In genomic region chr1:62084304-62084905, GRCh38 we compare ENCODE assay signal across 26 cellular contexts.
DNase-seq lines count a peak whose midpoint lies in the region; ATAC-seq, FAIRE-seq and TF ChIP-seq lines count a peak whose summit lies in the region.
"Had no signal": no experiment of that assay in that cellular context is flagged by ENCODE, and none has a peak within 500 bp of the region (broad histone marks: within the 10 kb centered on the region; RNA-seq: fewer than 3 reads in every experiment).

No MANE protein-coding gene starts in this region.

- H3K27me3 Mint-ChIP-seq in neural crest cell (ENCODE audit: low read depth): no peaks in the 10 kb centered on the region
- H3K27me3 Mint-ChIP-seq in activated CD4-positive, alpha-beta memory T cell treated with anti-CD3 and anti-CD28 coated beads for 36 hours: no peaks in the 10 kb centered on the region
- H3K27me3 Mint-ChIP-seq: activated CD4-positive, alpha-beta T cell treated with anti-CD3 and anti-CD28 coated beads, Interleukin-2, amount 10 ng/mL, durations not matched to agents 24 days and 14 days; activated naive CD8-positive, alpha-beta T cell treated with anti-CD3 and anti-CD28 coated beads for 36 hours; stimulated activated memory B cell treated with anti-CD40 and anti-IgM and Interleukin-4, amounts not matched to agents 10 μg/mL and 1 μg/mL and 100 μg/mL, for 72 hours; T-cell had no signal

- in situ Hi-C loops in K562 (cut with MboI): no loop called here

- CTCF ChIA-PET in K562 (lab: Yijun Ruan, JAX; ENCODE audit: low intra/inter-chr PET ratio): no interaction called here
- CTCF ChIA-PET in activated CD4-positive, alpha-beta memory T cell treated with anti-CD3 and anti-CD28 coated beads for 36 hours (lab: Charles Lee): interaction anchor here (0.7 to 3.0 kb wide), 9 partner anchors 10 to 59 kb away, joined by 3 to 38 read pairs (median 5); no protein-coding TSS in a partner anchor

- H3K4me1 ChIP-seq in K562 (replicated peaks in 1 of 2; ENCODE audit: control insufficient read depth in 2 of 2, insufficient read depth in 2 of 2, low read length in 2 of 2) (no peaks in the 10 kb centered on the region; a peak in 1 of 5 replicates), fibroblast of lung (ENCODE audit: control insufficient read depth, extremely low read depth, insufficient read depth, low read length) (no peaks in the 10 kb centered on the region)

- POLR2A ChIA-PET in K562 (lab: Yijun Ruan, JAX): interaction anchor here (0.6 to 0.7 kb wide), 2 partner anchors 12 to 557 kb away, joined by 3 read pairs; no protein-coding TSS in a partner anchor
- POLR2A ChIA-PET in activated CD4-positive, alpha-beta memory T cell treated with anti-CD3 and anti-CD28 coated beads for 36 hours (lab: Charles Lee): no interaction called here

- no peak overlapping the region for H3K27ac ChIP-seq in K562 (ENCODE audit: extremely low read depth, low read depth, low read length)
- H3K27ac ChIP-seq in fibroblast of lung (ENCODE audit: insufficient read depth, low read length): no peak overlapping the region
- H3K27ac ChIP-seq: BLaER1 treated with 17β-estradiol and CSF1 and Interleukin-3, amounts not matched to agents 10 nM and 100 nM had no signal

- no peaks in the 10 kb centered on the region for H3K9me3 Mint-ChIP-seq in neural crest cell
- H3K9me3 Mint-ChIP-seq in activated CD4-positive, alpha-beta memory T cell treated with anti-CD3 and anti-CD28 coated beads for 36 hours: no peaks in the 10 kb centered on the region
- H3K9me3 Mint-ChIP-seq: activated CD4-positive, alpha-beta T cell treated with anti-CD3 and anti-CD28 coated beads, Interleukin-2, amount 10 ng/mL, durations not matched to agents 24 days and 14 days; activated naive CD8-positive, alpha-beta T cell treated with anti-CD3 and anti-CD28 coated beads for 36 hours; natural killer cell; stimulated activated memory B cell treated with anti-CD40 and anti-IgM and Interleukin-4, amounts not matched to agents 10 μg/mL and 1 μg/mL and 100 μg/mL, for 72 hours; T-cell had no signal

- H2AFZ ChIP-seq in K562 (ENCODE audit: low read depth, low read length) (no peak overlapping the region), fibroblast of lung (ENCODE audit: low read length) (no peak overlapping the region)

- no peak for TF ChIP-seq POLR2A in K562 (conservative IDR thresholded peaks at IDR 0.05)

- H3K79me2 ChIP-seq in K562 (ENCODE audit: control insufficient read depth, insufficient read depth, low read length) (no peaks in the 10 kb centered on the region), fibroblast of lung (ENCODE audit: control insufficient read depth, insufficient read depth, low read length) (no peaks in the 10 kb centered on the region)

- H3K4me3 ChIP-seq in K562 (no peak overlapping the region), fibroblast of lung (replicated peaks in 1 of 4; ENCODE audit: control extremely low read depth in 1 of 4, insufficient read depth in 1 of 4, low read depth in 3 of 4, low read length in 4 of 4) (no peak overlapping the region)
- H3K4me3 ChIP-seq: BLaER1 treated with 17β-estradiol and CSF1 and Interleukin-3, amounts not matched to agents 10 nM and 100 nM had no signal

- no peak for TF ChIP-seq CTCF in K562 (IDR thresholded peaks at IDR 0.05 in 2 of 3, conservative IDR thresholded peaks at IDR 0.05 in 1 of 3; ENCODE audit: insufficient read depth in 2 of 3, low read depth in 1 of 3, low read length in 3 of 3)
- TF ChIP-seq CTCF in fibroblast of lung (conservative IDR thresholded peaks at IDR 0.05 in 1 of 2, IDR thresholded peaks at IDR 0.05 in 1 of 2; ENCODE audit: low read depth in 1 of 2, low read length in 2 of 2): no peak
- no peak for TF ChIP-seq CTCF in neural crest cell (conservative IDR thresholded peaks at IDR 0.05)

- H3K9me3 ChIP-seq in K562 (replicated peaks; ENCODE audit: control insufficient read depth, insufficient read depth, low read depth, low read length) (no peaks in the 10 kb centered on the region), fibroblast of lung (ENCODE audit: control insufficient read depth, insufficient read depth, low read depth, low read length) (no peaks in the 10 kb centered on the region)
- H3K9me3 ChIP-seq: BLaER1 treated with 17β-estradiol and CSF1 and Interleukin-3, amounts not matched to agents 10 nM and 100 nM had no signal

- H3K9me1 ChIP-seq in K562 (ENCODE audit: control insufficient read depth, insufficient read depth, low read length): no peaks in the 10 kb centered on the region

- H3K27me3 ChIP-seq in K562 (ENCODE audit: control insufficient read depth in 2 of 2, insufficient read depth in 2 of 2, low read length in 2 of 2) (peaks cover 4 to 12% of the 10 kb centered on the region in 2 experiments; a peak in 3 of 5 replicates), fibroblast of lung (ENCODE audit: control insufficient read depth, insufficient read depth, low read length) (no peaks in the 10 kb centered on the region)
- H3K27me3 ChIP-seq: BLaER1 treated with 17β-estradiol and CSF1 and Interleukin-3, amounts not matched to agents 10 nM and 100 nM had no signal

- no peak overlapping the region for H3K9ac ChIP-seq in K562 (ENCODE audit: insufficient read depth in 1 of 2, low read depth in 2 of 2, low read length in 2 of 2)
- no peak overlapping the region for H3K9ac ChIP-seq in fibroblast of lung (ENCODE audit: insufficient read depth, low read length)
- H3K9ac ChIP-seq: BLaER1 treated with 17β-estradiol and CSF1 and Interleukin-3, amounts not matched to agents 10 nM and 100 nM had no signal

- TF ChIP-seq EP300 in K562 (IDR thresholded peaks at IDR 0.05; ENCODE audit: low read length): no peak

- intact Hi-C loops in K562 (cut with micrococcal nuclease): no loop called here
- intact Hi-C loops in activated CD4-positive, alpha-beta memory T cell treated with anti-CD3 and anti-CD28 coated beads for 36 hours (cut with micrococcal nuclease): no loop called here

- BruUV-seq in K562 (replicated peaks; lab: Mats Ljungman, UMichigan): no TSS peak

- H3K4me2 ChIP-seq in K562 (ENCODE audit: insufficient read depth, low read length) (no peak overlapping the region), fibroblast of lung (ENCODE audit: extremely low read depth, insufficient read depth, low read length) (no peak overlapping the region)
- H3K4me2 ChIP-seq: BLaER1 treated with 17β-estradiol and CSF1 and Interleukin-3, amounts not matched to agents 10 nM and 100 nM had no signal

- ATAC-seq in K562 (0 out of 3 replicates have a peak, but pooled peaks have one; percentile 27), GM18907 (IDR thresholded peaks at IDR 0.05; ENCODE audit: unreplicated experiment) (no peak), HG02885 (IDR thresholded peaks at IDR 0.05; ENCODE audit: poor library complexity, unreplicated experiment) (no peak), GM19324 (IDR thresholded peaks at IDR 0.05; ENCODE audit: low FRiP score, unreplicated experiment) (no peak)
- ATAC-seq: HCT116; natural killer cell; stimulated activated memory B cell treated with anti-CD40 and anti-IgM and Interleukin-4, amounts not matched to agents 10 μg/mL and 1 μg/mL and 100 μg/mL, for 72 hours; T-cell had no signal

- no peaks in the 10 kb centered on the region for H3K36me3 ChIP-seq in K562 (ENCODE audit: control insufficient read depth, insufficient read depth, low read length)
- H3K36me3 ChIP-seq in fibroblast of lung (ENCODE audit: control insufficient read depth, insufficient read depth, low read length): no peaks in the 10 kb centered on the region
- H3K36me3 ChIP-seq: BLaER1 treated with 17β-estradiol and CSF1 and Interleukin-3, amounts not matched to agents 10 nM and 100 nM had no signal

- FAIRE-seq in K562 (lab: Jason Lieb, UNC): no peak
- FAIRE-seq: endothelial cell of umbilical vein, G401.6, islet of Langerhans had no signal

- H3K27ac Mint-ChIP-seq in neural crest cell (ENCODE audit: unreplicated experiment): peak overlapping the region; percentile 19
- H3K27ac Mint-ChIP-seq in activated CD4-positive, alpha-beta memory T cell treated with anti-CD3 and anti-CD28 coated beads for 36 hours: no peak overlapping the region
- H3K27ac Mint-ChIP-seq: activated CD4-positive, alpha-beta T cell treated with anti-CD3 and anti-CD28 coated beads, Interleukin-2, amount 10 ng/mL, durations not matched to agents 24 days and 14 days; activated naive CD8-positive, alpha-beta T cell treated with anti-CD3 and anti-CD28 coated beads for 36 hours; natural killer cell; stimulated activated memory B cell treated with anti-CD40 and anti-IgM and Interleukin-4, amounts not matched to agents 10 μg/mL and 1 μg/mL and 100 μg/mL, for 72 hours; T-cell had no signal

- DNase-seq in M059J (ENCODE audit: low read depth) (peak; percentile 7), K562 (ENCODE audit: extremely low read depth in 1 of 4, low spot score in 3 of 4) (peak in 1 of 4 experiments; percentile 4), fibroblast of lung (ENCODE audit: low read depth in 2 of 2) (peak; percentile 4 to 33), neural crest cell (ENCODE audit: low read depth, low spot score) (no peak)
- DNase-seq in activated CD4-positive, alpha-beta memory T cell treated with anti-CD3 and anti-CD28 coated beads for 36 hours: no peak
- DNase-seq: activated CD4-positive, alpha-beta T cell treated with anti-CD3 and anti-CD28 coated beads, Interleukin-2, amount 10 ng/mL, durations not matched to agents 24 days and 14 days; activated naive CD8-positive, alpha-beta T cell treated with anti-CD3 and anti-CD28 coated beads for 36 hours; aorta; central memory CD4-positive, alpha-beta T cell; DMS53; midbrain; natural killer cell; NCI-H146; NCI-H2107; NCI-H82; RPMI8226; T-cell had no signal

- no peaks in the 10 kb centered on the region for H4K20me1 ChIP-seq in K562 (replicated peaks; ENCODE audit: control insufficient read depth, insufficient read depth, low read length)
- no peaks in the 10 kb centered on the region for H4K20me1 ChIP-seq in fibroblast of lung (ENCODE audit: control insufficient read depth, extremely low read depth, insufficient read depth, low read length)
- H4K20me1 ChIP-seq: BLaER1 treated with 17β-estradiol and CSF1 and Interleukin-3, amounts not matched to agents 10 nM and 100 nM had no signal

- WGBS in K562 (ENCODE audit: insufficient coverage, low coverage, missing lambda C conversion rate): 17% methylated on average over 10 of the region's 10 CpGs

- H3K4me3 Mint-ChIP-seq in neural crest cell: no peak overlapping the region
- H3K4me3 Mint-ChIP-seq in activated CD4-positive, alpha-beta memory T cell treated with anti-CD3 and anti-CD28 coated beads for 36 hours: no peak overlapping the region
- H3K4me3 Mint-ChIP-seq: activated CD4-positive, alpha-beta T cell treated with anti-CD3 and anti-CD28 coated beads, Interleukin-2, amount 10 ng/mL, durations not matched to agents 24 days and 14 days; activated naive CD8-positive, alpha-beta T cell treated with anti-CD3 and anti-CD28 coated beads for 36 hours; natural killer cell; stimulated activated memory B cell treated with anti-CD40 and anti-IgM and Interleukin-4, amounts not matched to agents 10 μg/mL and 1 μg/mL and 100 μg/mL, for 72 hours; T-cell had no signal

- no peaks in the 10 kb centered on the region for H3K36me3 Mint-ChIP-seq in neural crest cell (ENCODE audit: low read depth)
- peaks cover 12% of the 10 kb centered on the region for H3K36me3 Mint-ChIP-seq in activated CD4-positive, alpha-beta memory T cell treated with anti-CD3 and anti-CD28 coated beads for 36 hours
- H3K36me3 Mint-ChIP-seq: natural killer cell had no signal

- H3K4me1 Mint-ChIP-seq in neural crest cell: no peaks in the 10 kb centered on the region
- H3K4me1 Mint-ChIP-seq in activated CD4-positive, alpha-beta memory T cell treated with anti-CD3 and anti-CD28 coated beads for 36 hours (ENCODE audit: low read depth): no peaks in the 10 kb centered on the region
- H3K4me1 Mint-ChIP-seq: activated CD4-positive, alpha-beta T cell treated with anti-CD3 and anti-CD28 coated beads, Interleukin-2, amount 10 ng/mL, durations not matched to agents 24 days and 14 days; activated naive CD8-positive, alpha-beta T cell treated with anti-CD3 and anti-CD28 coated beads for 36 hours; natural killer cell; stimulated activated memory B cell treated with anti-CD40 and anti-IgM and Interleukin-4, amounts not matched to agents 10 μg/mL and 1 μg/mL and 100 μg/mL, for 72 hours; T-cell had no signal

- TF ChIP-seq RAD21 in K562 (CRISPR knock-in tag; conservative IDR thresholded peaks at IDR 0.05 in 1 of 2, IDR thresholded peaks at IDR 0.05 in 1 of 2): no peak

Comparison
In these comparisons a context has a peak if more than half of its experiments do, and no peak if none do; other contexts are left out.
1. DNase-seq: peak in M059J (single experiment) and fibroblast of lung (2 of 2); none in neural crest cell (single experiment) and activated CD4-positive, alpha-beta memory T cell treated with anti-CD3 and anti-CD28 coated beads for 36 hours (single experiment).